In genomic region chr4:139872274-139872673, GRCh38 we compare ENCODE assay signal across 11 cellular contexts.
DNase-seq lines count a peak whose midpoint lies in the region; ATAC-seq and TF ChIP-seq lines count a peak whose summit lies in the region.
"Had no signal": no experiment of that assay in that cellular context is flagged by ENCODE, and none has a peak within 500 bp of the region (broad histone marks: within the 10 kb centered on the region; RNA-seq: fewer than 3 reads in every experiment).

No MANE protein-coding gene starts in this region.

- H3K4me1 ChIP-seq in foreskin keratinocyte = peaks cover 12% of the 10 kb centered on the region

- CTCF ChIA-PET in activated CD8-positive, alpha-beta memory T cell treated with anti-CD3 and anti-CD28 coated beads, Interleukin-2, amount 10 ng/mL, durations not matched to agents 7 days and 5 days (lab: Charles Lee) = no interaction called here

- TF ChIP-seq POLR2A in erythroblast (IDR thresholded peaks at IDR 0.05; ENCODE audit: low read length) = no peak

- DNase-seq in activated CD8-positive, alpha-beta memory T cell treated with anti-CD3 and anti-CD28 coated beads, Interleukin-2, amount 10 ng/mL, durations not matched to agents 7 days and 5 days = no peak
- DNase-seq in activated CD8-positive, alpha-beta memory T cell treated with anti-CD3 and anti-CD28 coated beads, Interleukin-2, amount 50 U/mL, for 4 hours = no peak
- DNase-seq in SKM-1 (lab: John Stamatoyannopoulos, UW; ENCODE audit: unreplicated experiment) = peak; percentile 96
- DNase-seq in foreskin keratinocyte = peak; percentile 91 to 96
- DNase-seq in stimulated activated naive CD8-positive, alpha-beta T cell treated with anti-CD3 and anti-CD28 coated beads, Interleukin-15, amount 100 ng/mL, for 72 hours = no peak
- DNase-seq in erythroblast (lab: John Stamatoyannopoulos, UW) = no peak
- DNase-seq in Right ventricle myocardium inferior (ENCODE audit: missing footprints) = no peak
- DNase-seq: CD8-positive, alpha-beta T cell; endodermal cell; WERI-Rb-1 had no signal

- peaks cover 16% of the 10 kb centered on the region for H3K27me3 Mint-ChIP-seq in activated CD8-positive, alpha-beta memory T cell treated with anti-CD3 and anti-CD28 coated beads, Interleukin-2, amount 10 ng/mL, durations not matched to agents 7 days and 5 days
- H3K27me3 Mint-ChIP-seq in stimulated activated naive CD8-positive, alpha-beta T cell treated with anti-CD3 and anti-CD28 coated beads, Interleukin-15, amount 100 ng/mL, for 72 hours = no peaks in the 10 kb centered on the region

- peak; percentile 58 for ATAC-seq in activated CD8-positive, alpha-beta memory T cell treated with anti-CD3 and anti-CD28 coated beads, Interleukin-2, amount 10 ng/mL, durations not matched to agents 7 days and 5 days
- ATAC-seq in foreskin keratinocyte (peak; percentile 97), GM19452 (IDR thresholded peaks at IDR 0.05; ENCODE audit: unreplicated experiment) (no peak), Right ventricle myocardium inferior (no peak)
- peak; percentile 87 for ATAC-seq in stimulated activated naive CD8-positive, alpha-beta T cell treated with anti-CD3 and anti-CD28 coated beads, Interleukin-15, amount 100 ng/mL, for 72 hours
- ATAC-seq: CD8-positive, alpha-beta T cell had no signal

- H3K36me3 Mint-ChIP-seq in activated CD8-positive, alpha-beta memory T cell treated with anti-CD3 and anti-CD28 coated beads, Interleukin-2, amount 10 ng/mL, durations not matched to agents 7 days and 5 days = peaks cover 10% of the 10 kb centered on the region

- H3K4me1 Mint-ChIP-seq in activated CD8-positive, alpha-beta memory T cell treated with anti-CD3 and anti-CD28 coated beads, Interleukin-2, amount 10 ng/mL, durations not matched to agents 7 days and 5 days = peaks cover 18% of the 10 kb centered on the region
- peaks cover 13% of the 10 kb centered on the region for H3K4me1 Mint-ChIP-seq in stimulated activated naive CD8-positive, alpha-beta T cell treated with anti-CD3 and anti-CD28 coated beads, Interleukin-15, amount 100 ng/mL, for 72 hours

- H3K9me3 Mint-ChIP-seq in activated CD8-positive, alpha-beta memory T cell treated with anti-CD3 and anti-CD28 coated beads, Interleukin-2, amount 10 ng/mL, durations not matched to agents 7 days and 5 days (ENCODE audit: low read depth) = peaks cover 4% of the 10 kb centered on the region
- peaks cover 0 to 4% of the 10 kb centered on the region in 2 donors for H3K9me3 Mint-ChIP-seq in stimulated activated naive CD8-positive, alpha-beta T cell treated with anti-CD3 and anti-CD28 coated beads, Interleukin-15, amount 100 ng/mL, for 72 hours
- H3K9me3 Mint-ChIP-seq: CD8-positive, alpha-beta T cell had no signal

- H3K4me3 Mint-ChIP-seq in activated CD8-positive, alpha-beta memory T cell treated with anti-CD3 and anti-CD28 coated beads, Interleukin-2, amount 10 ng/mL, durations not matched to agents 7 days and 5 days = no peak overlapping the region
- peak overlapping the region in 1 of 2 donors; percentile 37 for H3K4me3 Mint-ChIP-seq in stimulated activated naive CD8-positive, alpha-beta T cell treated with anti-CD3 and anti-CD28 coated beads, Interleukin-15, amount 100 ng/mL, for 72 hours
- H3K4me3 Mint-ChIP-seq: CD8-positive, alpha-beta T cell; endodermal cell had no signal

- intact Hi-C loops in Right ventricle myocardium inferior (cut with DNase I) = no loop called here

- peak overlapping the region; percentile 12 for H3K27ac ChIP-seq in foreskin keratinocyte
- H3K27ac ChIP-seq: WERI-Rb-1 had no signal

- no peaks in the 10 kb centered on the region for H3K27me3 ChIP-seq in foreskin keratinocyte

- no peak overlapping the region for H3K27ac Mint-ChIP-seq in activated CD8-positive, alpha-beta memory T cell treated with anti-CD3 and anti-CD28 coated beads, Interleukin-2, amount 10 ng/mL, durations not matched to agents 7 days and 5 days
- peak overlapping the region in 1 of 2 donors; percentile 62 for H3K27ac Mint-ChIP-seq in stimulated activated naive CD8-positive, alpha-beta T cell treated with anti-CD3 and anti-CD28 coated beads, Interleukin-15, amount 100 ng/mL, for 72 hours
- H3K27ac Mint-ChIP-seq: CD8-positive, alpha-beta T cell; endodermal cell had no signal

- no peak for TF ChIP-seq CTCF in foreskin keratinocyte (conservative IDR thresholded peaks at IDR 0.05)

Comparison
In these comparisons a context has a peak if more than half of its experiments do, and no peak if none do; other contexts are left out.
1. ATAC-seq: peak in activated CD8-positive, alpha-beta memory T cell treated with anti-CD3 and anti-CD28 coated beads, Interleukin-2, amount 10 ng/mL, durations not matched to agents 7 days and 5 days (single experiment), foreskin keratinocyte (single experiment) and stimulated activated naive CD8-positive, alpha-beta T cell treated with anti-CD3 and anti-CD28 coated beads, Interleukin-15, amount 100 ng/mL, for 72 hours (single experiment); none in GM19452 (single experiment) and Right ventricle myocardium inferior (single experiment).
2. DNase-seq: peak in SKM-1 (single experiment) and foreskin keratinocyte (2 of 2); none in activated CD8-positive, alpha-beta memory T cell treated with anti-CD3 and anti-CD28 coated beads, Interleukin-2, amount 10 ng/mL, durations not matched to agents 7 days and 5 days (single experiment), activated CD8-positive, alpha-beta memory T cell treated with anti-CD3 and anti-CD28 coated beads, Interleukin-2, amount 50 U/mL, for 4 hours (single experiment), stimulated activated naive CD8-positive, alpha-beta T cell treated with anti-CD3 and anti-CD28 coated beads, Interleukin-15, amount 100 ng/mL, for 72 hours (0 of 2), erythroblast (0 of 2) and Right ventricle myocardium inferior (single experiment).